In the genomic region with DNA sequence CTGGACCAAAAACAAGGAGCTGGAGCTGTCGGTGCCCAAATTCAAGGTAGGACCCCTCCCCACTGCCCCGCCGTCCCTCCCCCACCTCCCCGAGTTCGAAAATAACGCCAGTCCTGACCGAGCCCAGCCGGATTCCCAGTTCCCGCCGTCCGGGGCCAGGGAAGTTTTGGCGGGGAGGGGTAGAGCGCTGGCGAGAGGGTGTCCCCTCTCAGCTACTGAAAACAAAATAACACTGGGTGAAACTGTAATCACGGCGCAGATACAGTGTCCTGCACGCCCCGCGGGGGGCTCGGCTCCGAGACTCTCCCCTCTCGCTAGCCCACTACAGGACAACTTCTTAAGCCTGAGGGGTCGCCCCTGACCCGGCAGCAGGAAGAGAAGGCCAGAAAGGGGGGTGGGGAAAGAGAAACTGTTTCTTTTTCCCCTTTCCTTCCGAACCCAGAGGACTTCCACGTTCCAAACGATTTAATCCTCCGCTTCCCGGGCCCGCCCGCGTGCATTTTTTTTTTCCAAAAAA, we compare ENCODE assay signal across 8 cellular contexts. TPM values are rescaled to one million over a fixed set of nuclear protein-coding genes. Genes with fewer than 3 reads are reported as not detected.
A peak's percentile ranks its signal among the peaks of the same experiment; 100 is the strongest.
DNase-seq lines count a peak whose midpoint lies in the region; ATAC-seq, FAIRE-seq and TF ChIP-seq lines count a peak whose summit lies in the region.

No MANE protein-coding gene starts in this region.

- H3K36me3 ChIP-seq in bronchial epithelial cell (ENCODE audit: control insufficient read depth, insufficient read depth, low read length) (peaks cover 16% of the 10 kb centered on the region), lung (ENCODE audit: control insufficient read depth in 2 of 2, insufficient read depth in 2 of 2, low read length in 2 of 2) (peaks cover 0 to 28% of the 10 kb centered on the region in 2 donors), upper lobe of right lung (peaks cover 33% of the 10 kb centered on the region)

- peak overlapping the region; percentile 68 for H3K4me3 ChIP-seq in bronchial epithelial cell (ENCODE audit: low read depth, low read length)
- H3K4me3 ChIP-seq in lung = peak overlapping the region; percentile 76
- peak overlapping the region; percentile 71 for H3K4me3 ChIP-seq in upper lobe of right lung

- WGBS in lung, 2 donors = 0 to 1% methylated on average over 32 of the region's 32 CpGs

- TF ChIP-seq CTCF in bronchial epithelial cell (IDR thresholded peaks at IDR 0.05; ENCODE audit: insufficient read depth, low read length, severe bottlenecking) (no peak), lung (IDR thresholded peaks at IDR 0.05; ENCODE audit: control extremely low read depth, extremely low read depth) (no peak), upper lobe of right lung (IDR thresholded peaks at IDR 0.05) (no peak)

- DNase-seq in EH (ENCODE audit: low read depth) (peak; percentile 39), NCI-H2171 (lab: John Stamatoyannopoulos, UW) (peak; percentile 23), bronchial epithelial cell (ENCODE audit: low read depth) (no peak), lung (ENCODE audit: low spot score) (no peak), upper lobe of right lung (no peak), superior temporal gyrus (ENCODE audit: extremely low spot score) (no peak)

- H3K27ac ChIP-seq in lung (ENCODE audit: low read depth in 1 of 2, low read length in 1 of 2) (peak overlapping the region; percentile 90 to 99), upper lobe of right lung (peak overlapping the region; percentile 100)

- intact Hi-C loops in upper lobe of right lung (cut with DNase I) = no loop called here

- no peaks in the 10 kb centered on the region for H3K9me3 ChIP-seq in lung (ENCODE audit: control insufficient read depth in 2 of 2, insufficient read depth in 1 of 2, low read length in 1 of 2)
- H3K9me3 ChIP-seq in upper lobe of right lung = no peaks in the 10 kb centered on the region

- no peak for ATAC-seq in lung (ENCODE audit: insufficient read depth, low FRiP score)
- no peak for ATAC-seq in upper lobe of right lung
- ATAC-seq in HG03439 (IDR thresholded peaks at IDR 0.05; ENCODE audit: unreplicated experiment) = no peak
- no peak for ATAC-seq in HG02763 (IDR thresholded peaks at IDR 0.05; ENCODE audit: unreplicated experiment)

- H3K27me3 ChIP-seq in bronchial epithelial cell (ENCODE audit: control insufficient read depth, insufficient read depth, low read length) (no peaks in the 10 kb centered on the region), lung (ENCODE audit: control insufficient read depth, insufficient read depth) (no peaks in the 10 kb centered on the region), upper lobe of right lung (no peaks in the 10 kb centered on the region)

- peaks cover 5 to 12% of the 10 kb centered on the region in 2 donors for H3K4me1 ChIP-seq in lung (ENCODE audit: control insufficient read depth in 2 of 2, insufficient read depth in 2 of 2, low read length in 2 of 2)
- peaks cover 23% of the 10 kb centered on the region for H3K4me1 ChIP-seq in upper lobe of right lung

- no peak for FAIRE-seq in bronchial epithelial cell (lab: Jason Lieb, UNC)

RNA-seq across cellular contexts. Expression of a gene that starts 1.4 kb away (rescaled TPM):
- total RNA-seq in bronchial epithelial cell (1.8 and 2.2 TPM in 2 replicates), lung (10 to 100 TPM; 12.4 to 28.1 TPM), upper lobe of right lung (18.4 TPM)
- polyA plus RNA-seq in lung = 1 to 10 TPM; 7.3 to 8.3 TPM

RNA-seq across cellular contexts. Expression of a gene that starts 11.7 kb away (rescaled TPM):
- 15.5 and 27.7 TPM in 2 replicates for total RNA-seq in bronchial epithelial cell
- 10 to 100 TPM; 33.2 to 34.7 TPM for total RNA-seq in lung
- 10 to 100 TPM; 15.1 to 16.5 TPM for polyA plus RNA-seq in lung
- total RNA-seq in upper lobe of right lung = 41.0 TPM

RNA-seq across cellular contexts. Expression of a gene that starts 53.4 kb away (rescaled TPM):
- total RNA-seq in bronchial epithelial cell = 0.79 TPM in 1 of 2 replicates, not detected in the other
- total RNA-seq in lung = 1 to 10 TPM in 1 of 2 donors, not detected in 1; 4.0 TPM
- 1 to 10 TPM in 1 of 2 donors, under 1 TPM in 1; 0.88 to 1.2 TPM for polyA plus RNA-seq in lung
- total RNA-seq in upper lobe of right lung = 1.8 TPM

Comparison
In these comparisons a context has a peak if more than half of its experiments do, and no peak if none do; other contexts are left out.
1. DNase-seq: peak in EH (single experiment) and NCI-H2171 (single experiment); none in bronchial epithelial cell (single experiment), lung (single experiment), upper lobe of right lung (single experiment) and superior temporal gyrus (single experiment).
2. Peak in every context shown above with its lines, with median percentiles within 50 percentile points of each other: H3K4me3 ChIP-seq.